ENCODE assay signal across 27 cellular contexts in genomic region chr10:5303504-5303903, GRCh38.
"Had no signal": no experiment of that assay in that cellular context is flagged by ENCODE, and none has a peak within 500 bp of the region (broad histone marks: within the 10 kb centered on the region; RNA-seq: fewer than 3 reads in every experiment).

No MANE protein-coding gene starts in this region.

- H3K36me3 ChIP-seq: stomach, suprapubic skin, thoracic aorta, thyroid gland, tibial artery, tibial nerve, transverse colon, upper lobe of left lung, upper lobe of right lung, uterus, vagina had no signal

- H3K27ac ChIP-seq: stomach, suprapubic skin, testis, thoracic aorta, thyroid gland, tibial artery, tibial nerve, transverse colon, upper lobe of left lung, upper lobe of right lung, uterus, vagina had no signal

- H3K4me1 ChIP-seq: stomach, suprapubic skin, testis, thyroid gland, tibial artery, tibial nerve, transverse colon, upper lobe of right lung, uterus, vagina had no signal

- DNase-seq: stimulated activated CD4-positive, alpha-beta T cell treated with anti-CD3 and anti-CD28 coated beads, Interleukin-2, amount 100 ng/mL, for 48 hours; stimulated activated CD4-positive, alpha-beta T cell treated with anti-CD3 and anti-CD28 coated beads, Interleukin-4, amount 100 ng/mL, for 1 hour; stimulated activated CD4-positive, alpha-beta T cell treated with anti-CD3 and anti-CD28 coated beads, Interleukin-4, amount 100 ng/mL, for 24 hours; stimulated activated CD4-positive, alpha-beta T cell treated with anti-CD3 and anti-CD28 coated beads, Interleukin-4, amount 100 ng/mL, for 4 hours; stimulated activated CD8-positive, alpha-beta memory T cell treated with anti-CD3 and anti-CD28 coated beads, Interleukin-4, amount 100 ng/mL, for 48 hours; stimulated activated naive B cell treated with anti-CD40 and anti-IgM and Interleukin-4, amounts not matched to agents 10 μg/mL and 1 μg/mL and 100 μg/mL, for 72 hours; stimulated activated naive CD4-positive, alpha-beta T cell; stimulated activated naive CD4-positive, alpha-beta T cell treated with Interleukin-2 at 50 U/mL for 16 hours; stimulated activated naive CD8-positive, alpha-beta T cell treated with anti-CD3 and anti-CD28 coated beads, Interleukin-15, amount 100 ng/mL, for 72 hours; stimulated activated naive CD8-positive, alpha-beta T cell treated with anti-CD3 and anti-CD28 coated beads, Interleukin-15, Interleukin-2, amounts not matched to agents 100 U/mL and 50 U/mL, for 24 hours; stomach; substantia nigra; testis; thyroid gland; tibial artery; transverse colon; trophoblast cell; upper lobe of left lung; upper lobe of right lung; uterus had no signal

- H3K9me3 ChIP-seq: suprapubic skin, testis, thoracic aorta, thyroid gland, transverse colon, uterus, vagina had no signal

- ATAC-seq: stimulated activated effector memory CD8-positive, alpha-beta T cell treated with anti-CD3 and anti-CD28 coated beads, Interleukin-12 subunit alpha, Interleukin-12 subunit beta, amount 100 ng/mL, for 72 hours; stimulated activated memory B cell treated with anti-CD40 and anti-IgM and Interleukin-4, amounts not matched to agents 10 μg/mL and 1 μg/mL and 100 μg/mL, for 72 hours; stimulated activated naive B cell treated with anti-CD40 and anti-IgM and Interleukin-4, amounts not matched to agents 10 μg/mL and 1 μg/mL and 100 μg/mL, for 72 hours; stimulated activated naive CD8-positive, alpha-beta T cell treated with anti-CD3 and anti-CD28 coated beads, Interleukin-15, amount 100 ng/mL, for 72 hours; stimulated activated naive CD8-positive, alpha-beta T cell treated with anti-CD3 and anti-CD28 coated beads, Interleukin-15, Interleukin-2, amounts not matched to agents 100 U/mL and 50 U/mL, for 24 hours; upper lobe of right lung had no signal

- H3K4me3 ChIP-seq: stomach, suprapubic skin, testis, thoracic aorta, thyroid gland, tibial artery, tibial nerve, transverse colon, upper lobe of left lung, upper lobe of right lung, uterus, vagina had no signal

- FAIRE-seq: urothelium cell line had no signal

- H3K27me3 ChIP-seq: stomach, suprapubic skin, testis, thyroid gland, tibial artery, tibial nerve, transverse colon, upper lobe of left lung, upper lobe of right lung, uterus, vagina had no signal
